Comparison of ENCODE assay signal across 12 cellular contexts in genomic region chr3:62392893-62393292, GRCh38. TPM values are rescaled to one million over a fixed set of nuclear protein-coding genes. Genes with fewer than 3 reads are reported as not detected.
"Had no signal": no experiment of that assay in that cellular context is flagged by ENCODE, and none has a peak within 500 bp of the region (broad histone marks: within the 10 kb centered on the region; RNA-seq: fewer than 3 reads in every experiment).

No MANE protein-coding gene starts in this region.

- DNase-seq: GM23248, GOT3, H7, H9, HCEC 1CT, HFFc6 had no signal

- H3K4me2 ChIP-seq: GM23338 had no signal

- ATAC-seq: GM23338, HCT116 had no signal

- H2AFZ ChIP-seq: GM23248, GM23338 had no signal

- H3K4me3 ChIP-seq: GM23248, GM23338, HAP-1 had no signal

- H3K27ac ChIP-seq: GM23248 had no signal

- H3K9me3 ChIP-seq: HAP-1 had no signal

- H3K36me3 ChIP-seq: HAP-1 had no signal

- H3K4me1 ChIP-seq: HAP-1 had no signal

- FAIRE-seq: H1, H54 had no signal

- H3K9ac ChIP-seq: GM23248 had no signal

RNA-seq across cellular contexts. Expression of gene FEZF2, which starts 19.5 kb away (rescaled TPM):
- total RNA-seq: GM23248, GM23338, H1, H4, HFFc6 had no signal
- polyA plus RNA-seq: GM23248, GM23338 had no signal
